ENCODE assay signal across 21 cellular contexts in genomic region chr22:43393845-43394474, GRCh38. TPM values are rescaled to one million over a fixed set of nuclear protein-coding genes. Genes with fewer than 3 reads are reported as not detected.
DNase-seq lines count a peak whose midpoint lies in the region; ATAC-seq, FAIRE-seq and TF ChIP-seq lines count a peak whose summit lies in the region.
"Had no signal": no experiment of that assay in that cellular context is flagged by ENCODE, and none has a peak within 500 bp of the region (broad histone marks: within the 10 kb centered on the region; RNA-seq: fewer than 3 reads in every experiment).

No MANE protein-coding gene starts in this region.

- TF ChIP-seq CTCF in HepG2 (CRISPR knock-in tag; IDR thresholded peaks at IDR 0.05) (no peak), right lobe of liver (IDR thresholded peaks at IDR 0.05) (no peak), osteoblast (IDR thresholded peaks at IDR 0.05; ENCODE audit: extremely low read depth, low read depth, low read length) (no peak), hepatocyte (IDR thresholded peaks at IDR 0.05; ENCODE audit: poor library complexity) (no peak)

- TF ChIP-seq RAD21 in HepG2 (CRISPR knock-in tag; IDR thresholded peaks at IDR 0.05), result no peak

- CTCF ChIA-PET in HepG2 (lab: Yijun Ruan, JAX; ENCODE audit: low intra/inter-chr PET ratio, low total read pairs), result no interaction called here

- 87% methylated on average over 4 of the region's 4 CpGs for WGBS in HepG2 (ENCODE audit: low lambda C conversion rate)
- WGBS in right lobe of liver (ENCODE audit: insufficient coverage, low coverage, low lambda C conversion rate, missing lambda C conversion rate), result 93% methylated on average over 3 of the region's 4 CpGs
- WGBS in hepatocyte (ENCODE audit: low lambda C conversion rate, missing lambda C conversion rate), result 94% methylated on average over 4 of the region's 4 CpGs

- no peaks in the 10 kb centered on the region for H3K9me2 ChIP-seq in hepatocyte (replicated peaks; ENCODE audit: insufficient read depth)

- H3K9ac ChIP-seq in HepG2 (ENCODE audit: insufficient read depth, low read depth, low read length), result no peak overlapping the region; the same call in 1 of the 2 replicates
- peak overlapping the region; percentile 24 for H3K9ac ChIP-seq in iPS-15b (ENCODE audit: low read depth, low read length)

- H3K9me3 ChIP-seq in HepG2 (ENCODE audit: low read length) (no peaks in the 10 kb centered on the region), right lobe of liver (no peaks in the 10 kb centered on the region), iPS-15b (ENCODE audit: control insufficient read depth, insufficient read depth, low read length) (no peaks in the 10 kb centered on the region), osteoblast (ENCODE audit: low read depth, low read length) (no peaks in the 10 kb centered on the region), hepatocyte (ENCODE audit: low read depth) (no peaks in the 10 kb centered on the region)
- H3K9me3 ChIP-seq: Caco-2, HAP-1 had no signal

- POLR2A ChIA-PET in HepG2 (lab: Yijun Ruan, JAX), result interaction anchor here (1.0 kb wide), 1 partner anchor 14 kb away, joined by 9 read pairs; no protein-coding TSS in a partner anchor

- H2AFZ ChIP-seq in HepG2 (ENCODE audit: low read length) (no peak overlapping the region), osteoblast (ENCODE audit: low read length) (no peak overlapping the region), hepatocyte (no peak overlapping the region)

- intact Hi-C loops in HepG2 (cut with micrococcal nuclease; ENCODE audit: unreplicated experiment) (no loop called here), right lobe of liver (cut with DNase I) (no loop called here)

- peaks cover 0 to 3% of the 10 kb centered on the region in 2 experiments; a peak in 1 of 5 replicates for H3K27me3 ChIP-seq in HepG2 (ENCODE audit: control insufficient read depth in 1 of 2, insufficient read depth in 2 of 2, low read length in 2 of 2)
- H3K27me3 ChIP-seq in right lobe of liver, result no peaks in the 10 kb centered on the region
- H3K27me3 ChIP-seq in iPS-15b (ENCODE audit: control insufficient read depth, insufficient read depth, low read length), result no peaks in the 10 kb centered on the region
- peaks cover 3% of the 10 kb centered on the region for H3K27me3 ChIP-seq in osteoblast (ENCODE audit: insufficient read depth, low read length)
- H3K27me3 ChIP-seq in hepatocyte, result no peaks in the 10 kb centered on the region

- H4K20me1 ChIP-seq in HepG2 (ENCODE audit: insufficient read depth, low read length), result no peaks in the 10 kb centered on the region
- no peaks in the 10 kb centered on the region for H4K20me1 ChIP-seq in osteoblast (ENCODE audit: insufficient read depth, low read length)
- H4K20me1 ChIP-seq in hepatocyte (ENCODE audit: insufficient read depth, poor library complexity, severe bottlenecking), result no peaks in the 10 kb centered on the region

- TF ChIP-seq POLR2A in HepG2 (IDR thresholded peaks at IDR 0.05; ENCODE audit: insufficient read depth in 1 of 2, low read depth in 2 of 2, low read length in 2 of 2) (no peak), right lobe of liver (IDR thresholded peaks at IDR 0.05) (no peak)

- in situ Hi-C loops in HepG2 (cut with HindIII; ENCODE audit: extremely low pct_ligation_motif_present, low pct_unique_long_range_greater_than_20kb), result no loop called here

- H3K79me2 ChIP-seq in HepG2 (ENCODE audit: insufficient read depth, low read length) (no peaks in the 10 kb centered on the region), osteoblast (ENCODE audit: insufficient read depth, low read length) (no peaks in the 10 kb centered on the region), hepatocyte (no peaks in the 10 kb centered on the region)

- BruUV-seq in HepG2 (replicated peaks; lab: Mats Ljungman, UMichigan), result no TSS peak

- ATAC-seq in HepG2, result no peak
- no peak for ATAC-seq in right lobe of liver
- no peak for ATAC-seq in HG03175 (IDR thresholded peaks at IDR 0.05; ENCODE audit: unreplicated experiment)
- ATAC-seq: CD8-positive, alpha-beta T cell had no signal

- no peak for TF ChIP-seq EP300 in HepG2 (IDR thresholded peaks at IDR 0.05; ENCODE audit: low read depth in 2 of 2, low read length in 2 of 2)
- TF ChIP-seq EP300 in HepG2 (CRISPR knock-in tag; IDR thresholded peaks at IDR 0.05; ENCODE audit: borderline replicate concordance), result no peak

- FAIRE-seq in HepG2 (lab: Jason Lieb, UNC), result no peak
- FAIRE-seq: GM12892 had no signal

- peaks cover 99% of the 10 kb centered on the region for H3K4me1 ChIP-seq in HepG2 (ENCODE audit: insufficient read depth, low read length)
- peaks cover 0 to 49% (median 23%) of the 10 kb centered on the region in 4 donors for H3K4me1 ChIP-seq in right lobe of liver
- peaks cover 3% of the 10 kb centered on the region for H3K4me1 ChIP-seq in iPS-15b (ENCODE audit: control insufficient read depth, insufficient read depth, low read length)
- H3K4me1 ChIP-seq in osteoblast (ENCODE audit: insufficient read depth, low read length), result no peaks in the 10 kb centered on the region
- peaks cover 14% of the 10 kb centered on the region for H3K4me1 ChIP-seq in hepatocyte (ENCODE audit: insufficient read depth)
- H3K4me1 ChIP-seq: Caco-2, HAP-1 had no signal

- H3K36me3 ChIP-seq in HepG2 (replicated peaks in 1 of 2; ENCODE audit: control insufficient read depth in 1 of 2, insufficient read depth in 2 of 2, low read length in 2 of 2) (no peaks in the 10 kb centered on the region), right lobe of liver (no peaks in the 10 kb centered on the region), iPS-15b (ENCODE audit: control insufficient read depth, insufficient read depth, low read length) (no peaks in the 10 kb centered on the region), osteoblast (ENCODE audit: insufficient read depth, low read length) (no peaks in the 10 kb centered on the region), hepatocyte (replicated peaks; ENCODE audit: insufficient read depth, low read depth) (no peaks in the 10 kb centered on the region)
- H3K36me3 ChIP-seq: HAP-1 had no signal

- peak overlapping the region; percentile 62 for H3K27ac ChIP-seq in HepG2 (ENCODE audit: extremely low read length, insufficient read depth, low read length)
- H3K27ac ChIP-seq in right lobe of liver, result no peak overlapping the region
- H3K27ac ChIP-seq in osteoblast (ENCODE audit: low read depth, low read length), result no peak overlapping the region
- no peak overlapping the region for H3K27ac ChIP-seq in hepatocyte
- H3K27ac ChIP-seq: 22Rv1, HL-60 had no signal

- H3K4me2 ChIP-seq in HepG2 (ENCODE audit: low read depth, low read length) (peak overlapping the region; percentile 66), osteoblast (ENCODE audit: insufficient read depth, low read length) (no peak overlapping the region), hepatocyte (no peak overlapping the region)
- H3K4me2 ChIP-seq: GM23338 had no signal

- H3K4me3 ChIP-seq in HepG2 (replicated peaks in 1 of 3; ENCODE audit: insufficient read depth in 1 of 3, low read depth in 2 of 3, low read length in 3 of 3), result no peak overlapping the region
- H3K4me3 ChIP-seq in right lobe of liver, result no peak overlapping the region
- H3K4me3 ChIP-seq in iPS-15b (ENCODE audit: low read depth, low read length), result no peak overlapping the region
- no peak overlapping the region for H3K4me3 ChIP-seq in osteoblast (ENCODE audit: insufficient read depth, low read length)
- H3K4me3 ChIP-seq in hepatocyte, result no peak overlapping the region
- H3K4me3 ChIP-seq: GM23338, HAP-1 had no signal

- DNase-seq in HepG2 (ENCODE audit: low spot score), result no peak
- no peak for DNase-seq in right lobe of liver
- DNase-seq in osteoblast (ENCODE audit: insufficient read length, low spot score, missing footprints), result peak; percentile 62
- DNase-seq in hepatocyte (ENCODE audit: low spot score), result no peak
- no peak for DNase-seq in COLO668 (lab: John Stamatoyannopoulos, UW; ENCODE audit: unreplicated experiment)
- DNase-seq: Caco-2; CD8-positive, alpha-beta T cell; DND-41; GDM1; HFFc6; IMR-90 had no signal

RNA-seq across cellular contexts. Expression of gene MPPED1, which starts 17.9 kb away (rescaled TPM):
- total RNA-seq in HepG2 (2016; rRNA removed; fragmentation: Illumina TruSeq; extraction: Trizol), result not detected in 2 replicates
- not detected in 2 replicates for total RNA-seq in HepG2 (2016; cell fraction: cytosol; rRNA removed; fragmentation: Illumina TruSeq; extraction: Trizol; ENCODE audit: low read depth)
- total RNA-seq in HepG2 (2016; cell fraction: insoluble cytoplasmic fraction; rRNA removed; fragmentation: Illumina TruSeq; extraction: Trizol), result not detected in 2 replicates
- not detected in 2 replicates for total RNA-seq in HepG2 (2016; cell fraction: membrane; rRNA removed; fragmentation: Illumina TruSeq; extraction: Trizol)
- total RNA-seq in HepG2 (2016; cell fraction: nucleus; rRNA removed; fragmentation: Illumina TruSeq; extraction: Trizol), result not detected in 2 replicates
- 0.77 and 1.2 TPM in 2 replicates for polyA plus RNA-seq in HepG2 (2011; rRNA removed)
- polyA plus RNA-seq in HepG2 (2011; cell fraction: cytosol; rRNA removed), result 0.78 and 0.81 TPM in 2 replicates
- polyA plus RNA-seq in HepG2 (2011; cell fraction: nucleus; rRNA removed), result 0.59 and 0.83 TPM in 2 replicates
- polyA plus RNA-seq in HepG2 (2012), result 0.63 and 0.94 TPM in 2 replicates
- polyA plus RNA-seq in HepG2 (2016; cell fraction: cytosol; fragmentation: Illumina TruSeq; extraction: Trizol; ENCODE audit: low read depth), result not detected in 2 replicates
- polyA plus RNA-seq in HepG2 (2016; cell fraction: insoluble cytoplasmic fraction; fragmentation: Illumina TruSeq; extraction: Trizol; ENCODE audit: low read depth), result not detected in 2 replicates
- polyA plus RNA-seq in HepG2 (2016; cell fraction: membrane; fragmentation: Illumina TruSeq; extraction: Trizol; ENCODE audit: low read depth), result not detected in 2 replicates
- polyA plus RNA-seq in HepG2 (2016; cell fraction: nucleus; fragmentation: Illumina TruSeq; extraction: Trizol; ENCODE audit: insufficient read depth, low read depth), result not detected in 2 replicates
- polyA minus RNA-seq in HepG2 (2011; rRNA and poly(A)+ RNA removed; ENCODE audit: low replicate concordance), result 0.90 TPM in 1 of 2 replicates, not detected in the other
- 0.44 and 0.49 TPM in 2 replicates for polyA minus RNA-seq in HepG2 (2011; cell fraction: cytosol; rRNA and poly(A)+ RNA removed)
- polyA minus RNA-seq in HepG2 (2011; cell fraction: nucleus; rRNA and poly(A)+ RNA removed), result 0.26 and 0.75 TPM in 2 replicates
- 10 to 100 TPM in 4 of 6 experiments, 1 to 10 TPM in 2; 2.4 to 13.8 (median 11.3) TPM for total RNA-seq in right lobe of liver
- total RNA-seq in osteoblast, result not detected in 2 replicates
- total RNA-seq in hepatocyte, result 0.97 and 5.3 TPM in 2 replicates
- 0.19 and 0.30 TPM in 2 replicates for polyA plus RNA-seq in hepatocyte
- total RNA-seq: A673; Caco-2; CD8-positive, alpha-beta T cell; HFFc6; IMR-90 had no signal
- polyA plus RNA-seq: BJ, CD14-positive monocyte, GM23338, IMR-90 had no signal

RNA-seq across cellular contexts. Expression of gene SCUBE1, which starts 50.8 kb away (rescaled TPM):
- total RNA-seq in HepG2 (2016; rRNA removed; fragmentation: Illumina TruSeq; extraction: Trizol), result under 0.01 TPM in 1 of 2 replicates, not detected in the other
- not detected in 2 replicates for total RNA-seq in HepG2 (2016; cell fraction: cytosol; rRNA removed; fragmentation: Illumina TruSeq; extraction: Trizol; ENCODE audit: low read depth)
- total RNA-seq in HepG2 (2016; cell fraction: insoluble cytoplasmic fraction; rRNA removed; fragmentation: Illumina TruSeq; extraction: Trizol), result under 0.01 and 0.06 TPM in 2 replicates
- total RNA-seq in HepG2 (2016; cell fraction: membrane; rRNA removed; fragmentation: Illumina TruSeq; extraction: Trizol), result 0.06 TPM in 1 of 2 replicates, not detected in the other
- not detected in 2 replicates for total RNA-seq in HepG2 (2016; cell fraction: nucleus; rRNA removed; fragmentation: Illumina TruSeq; extraction: Trizol)
- polyA plus RNA-seq in HepG2 (2011; rRNA removed), result 0.04 and 0.05 TPM in 2 replicates
- 0.05 TPM in 1 of 2 replicates, not detected in the other for polyA plus RNA-seq in HepG2 (2011; cell fraction: cytosol; rRNA removed)
- polyA plus RNA-seq in HepG2 (2011; cell fraction: nucleus; rRNA removed), result 0.02 and 0.09 TPM in 2 replicates
- not detected in 2 replicates for polyA plus RNA-seq in HepG2 (2012)
- polyA plus RNA-seq in HepG2 (2016; cell fraction: cytosol; fragmentation: Illumina TruSeq; extraction: Trizol; ENCODE audit: low read depth), result not detected in 2 replicates
- polyA plus RNA-seq in HepG2 (2016; cell fraction: insoluble cytoplasmic fraction; fragmentation: Illumina TruSeq; extraction: Trizol; ENCODE audit: low read depth), result not detected in 2 replicates
- not detected in 2 replicates for polyA plus RNA-seq in HepG2 (2016; cell fraction: membrane; fragmentation: Illumina TruSeq; extraction: Trizol; ENCODE audit: low read depth)
- polyA plus RNA-seq in HepG2 (2016; cell fraction: nucleus; fragmentation: Illumina TruSeq; extraction: Trizol; ENCODE audit: insufficient read depth, low read depth), result not detected in 2 replicates
- polyA minus RNA-seq in HepG2 (2011; rRNA and poly(A)+ RNA removed; ENCODE audit: low replicate concordance), result not detected in 2 replicates
- not detected in 2 replicates for polyA minus RNA-seq in HepG2 (2011; cell fraction: cytosol; rRNA and poly(A)+ RNA removed)
- not detected in 2 replicates for polyA minus RNA-seq in HepG2 (2011; cell fraction: nucleus; rRNA and poly(A)+ RNA removed)
- total RNA-seq in right lobe of liver, result 10 to 100 TPM in 1 of 6 experiments, 1 to 10 TPM in 4, under 1 TPM in 1; 0.73 to 11.7 (median 2.7) TPM
- 2.1 and 2.2 TPM in 2 replicates for total RNA-seq in osteoblast
- 0.96 and 2.1 TPM in 2 replicates for total RNA-seq in hepatocyte
- 2.2 and 3.0 TPM in 2 replicates for polyA plus RNA-seq in hepatocyte
- total RNA-seq: Caco-2; CD8-positive, alpha-beta T cell; HFFc6; IMR-90 had no signal
- polyA plus RNA-seq: BJ, IMR-90 had no signal
